ENCODE assay signal across 8 cellular contexts in genomic region chr6:16130932-16131387, GRCh38. TPM values are rescaled to one million over a fixed set of nuclear protein-coding genes. Genes with fewer than 3 reads are reported as not detected.
A peak's percentile ranks its signal among the peaks of the same experiment; 100 is the strongest.
DNase-seq lines count a peak whose midpoint lies in the region; ATAC-seq, FAIRE-seq and TF ChIP-seq lines count a peak whose summit lies in the region.

No MANE protein-coding gene starts in this region.

- H3K4me1 ChIP-seq in RWPE2 (ENCODE audit: insufficient read depth, poor library complexity, severe bottlenecking) (peaks cover 18% of the 10 kb centered on the region), keratinocyte (ENCODE audit: control insufficient read depth, extremely low read depth, insufficient read depth, low read length) (peaks cover 21% of the 10 kb centered on the region)

- H3K4me3 Mint-ChIP-seq in central memory CD8-positive, alpha-beta T cell, result peak overlapping the region; percentile 92
- H3K4me3 Mint-ChIP-seq in stimulated activated naive B cell treated with anti-CD40 and anti-IgM and Interleukin-4, amounts not matched to agents 10 μg/mL and 1 μg/mL and 100 μg/mL, for 72 hours, result peak overlapping the region; percentile 91 to 96

- TF ChIP-seq CTCF in RWPE2 (IDR thresholded peaks at IDR 0.05; ENCODE audit: poor library complexity, severe bottlenecking) (no peak), keratinocyte (optimal IDR thresholded peaks at IDR 0.05 in 1 of 3, IDR thresholded peaks at IDR 0.05 in 1 of 3, conservative IDR thresholded peaks at IDR 0.05 in 1 of 3; ENCODE audit: extremely low read depth in 1 of 3, insufficient read depth in 2 of 3, low read length in 3 of 3) (no peak)

- no peaks in the 10 kb centered on the region for H4K20me1 ChIP-seq in keratinocyte (ENCODE audit: control insufficient read depth, extremely low read depth, insufficient read depth, low read length)

- peak; percentile 84 for ATAC-seq in GM19468 (IDR thresholded peaks at IDR 0.05; ENCODE audit: extremely low read depth, unreplicated experiment)
- ATAC-seq in HG03558 (IDR thresholded peaks at IDR 0.05; ENCODE audit: extremely low read depth, unreplicated experiment), result peak; percentile 61
- ATAC-seq in RWPE2 (ENCODE audit: low read depth), result peak; percentile 74
- ATAC-seq in central memory CD8-positive, alpha-beta T cell (replicated peaks; ENCODE audit: extremely low read depth, poor library complexity, severe bottlenecking), result peak; percentile 63
- peak; percentile 73 for ATAC-seq in stimulated activated naive B cell treated with anti-CD40 and anti-IgM and Interleukin-4, amounts not matched to agents 10 μg/mL and 1 μg/mL and 100 μg/mL, for 72 hours (replicated peaks)

- H2AFZ ChIP-seq in keratinocyte (ENCODE audit: control insufficient read depth, low read length), result no peak overlapping the region

- H3K27ac Mint-ChIP-seq in central memory CD8-positive, alpha-beta T cell (ENCODE audit: low read depth), result peak overlapping the region; percentile 93
- H3K27ac Mint-ChIP-seq in stimulated activated naive B cell treated with anti-CD40 and anti-IgM and Interleukin-4, amounts not matched to agents 10 μg/mL and 1 μg/mL and 100 μg/mL, for 72 hours, result peak overlapping the region; percentile 92

- FAIRE-seq in keratinocyte (lab: Jason Lieb, UNC), result peak; percentile 52

- peaks cover 54% of the 10 kb centered on the region for H3K36me3 Mint-ChIP-seq in central memory CD8-positive, alpha-beta T cell (ENCODE audit: insufficient read depth)
- peaks cover 36 to 47% of the 10 kb centered on the region in 2 donors for H3K36me3 Mint-ChIP-seq in stimulated activated naive B cell treated with anti-CD40 and anti-IgM and Interleukin-4, amounts not matched to agents 10 μg/mL and 1 μg/mL and 100 μg/mL, for 72 hours

- no peak overlapping the region for H3K9ac ChIP-seq in keratinocyte (ENCODE audit: control insufficient read depth, extremely low read depth, insufficient read depth, low read length)

- H3K4me3 ChIP-seq in RWPE2 (ENCODE audit: severe bottlenecking), result peak overlapping the region; percentile 81
- H3K4me3 ChIP-seq in keratinocyte (ENCODE audit: control insufficient read depth in 2 of 3, extremely low read depth in 1 of 3, insufficient read depth in 2 of 3, low read depth in 1 of 3, low read length in 3 of 3), result no peak overlapping the region

- dilution Hi-C loops in keratinocyte (cut with MboI; ENCODE audit: extremely low pct_ligation_motif_present, low sequenced_read_pairs), result no loop called here

- H3K9me3 Mint-ChIP-seq in central memory CD8-positive, alpha-beta T cell, result no peaks in the 10 kb centered on the region
- no peaks in the 10 kb centered on the region for H3K9me3 Mint-ChIP-seq in stimulated activated naive B cell treated with anti-CD40 and anti-IgM and Interleukin-4, amounts not matched to agents 10 μg/mL and 1 μg/mL and 100 μg/mL, for 72 hours

- H3K9me3 ChIP-seq in RWPE2 (ENCODE audit: severe bottlenecking) (no peaks in the 10 kb centered on the region), keratinocyte (ENCODE audit: control insufficient read depth, low read depth, low read length) (no peaks in the 10 kb centered on the region)

- peaks cover 38% of the 10 kb centered on the region for H3K4me1 Mint-ChIP-seq in central memory CD8-positive, alpha-beta T cell
- peaks cover 25 to 51% of the 10 kb centered on the region in 2 donors for H3K4me1 Mint-ChIP-seq in stimulated activated naive B cell treated with anti-CD40 and anti-IgM and Interleukin-4, amounts not matched to agents 10 μg/mL and 1 μg/mL and 100 μg/mL, for 72 hours

- DNase-seq in DMS79 treated with DMSO at 0.1 percent for 48 hours (lab: John Stamatoyannopoulos, UW) (peak; percentile 70), DMS79 (lab: John Stamatoyannopoulos, UW) (no peak), RWPE2 (ENCODE audit: low spot score) (no peak), keratinocyte (ENCODE audit: low read depth, low spot score) (no peak)
- DNase-seq in central memory CD8-positive, alpha-beta T cell (ENCODE audit: low spot score in 2 of 2), result peak in 1 of 2 donors; percentile 62
- DNase-seq in stimulated activated naive B cell treated with anti-CD40 and anti-IgM and Interleukin-4, amounts not matched to agents 10 μg/mL and 1 μg/mL and 100 μg/mL, for 72 hours, result peak; percentile 28

- H3K9me1 ChIP-seq in keratinocyte (ENCODE audit: control insufficient read depth, extremely low read depth, insufficient read depth, low read length), result no peaks in the 10 kb centered on the region

- no peaks in the 10 kb centered on the region for H3K79me2 ChIP-seq in keratinocyte (ENCODE audit: control insufficient read depth, insufficient read depth, low read length)

- H3K4me2 ChIP-seq in keratinocyte (ENCODE audit: control insufficient read depth, extremely low read depth, insufficient read depth, low read depth, low read length), result peak overlapping the region; percentile 92

- H3K27ac ChIP-seq in RWPE2 (ENCODE audit: poor library complexity, severe bottlenecking) (peak overlapping the region; percentile 53), keratinocyte (ENCODE audit: control insufficient read depth, insufficient read depth, low read length) (no peak overlapping the region)

- H3K27me3 Mint-ChIP-seq in central memory CD8-positive, alpha-beta T cell, result no peaks in the 10 kb centered on the region
- peaks cover 0 to 8% of the 10 kb centered on the region in 2 donors for H3K27me3 Mint-ChIP-seq in stimulated activated naive B cell treated with anti-CD40 and anti-IgM and Interleukin-4, amounts not matched to agents 10 μg/mL and 1 μg/mL and 100 μg/mL, for 72 hours

- H3K36me3 ChIP-seq in RWPE2 (ENCODE audit: low read depth), result peaks cover 6% of the 10 kb centered on the region; the same call in 1 of the 2 replicates
- no peaks in the 10 kb centered on the region for H3K36me3 ChIP-seq in keratinocyte (ENCODE audit: control insufficient read depth in 2 of 2, extremely low read depth in 1 of 2, insufficient read depth in 2 of 2, low read length in 2 of 2)

- no peaks in the 10 kb centered on the region for H3K27me3 ChIP-seq in RWPE2 (ENCODE audit: insufficient read depth, poor library complexity, severe bottlenecking)
- peaks cover 8% of the 10 kb centered on the region for H3K27me3 ChIP-seq in keratinocyte (ENCODE audit: control insufficient read depth, extremely low read depth, insufficient read depth, low read length)

RNA-seq across cellular contexts. Expression of gene MYLIP, which starts 2.1 kb away (rescaled TPM):
- 4.2 to 6.4 TPM (median 5.8 TPM) in 3 replicates for polyA plus RNA-seq in keratinocyte
- 3.3 TPM for polyA plus RNA-seq in keratinocyte (2011; ENCODE audit: low read depth)
- 2.4 and 3.4 TPM in 2 replicates for polyA plus RNA-seq in keratinocyte (2011; cell fraction: cytosol; rRNA removed)
- polyA plus RNA-seq in keratinocyte (2011; cell fraction: nucleus; rRNA removed), result 6.8 and 7.3 TPM in 2 replicates
- polyA plus RNA-seq in keratinocyte (2012; ENCODE audit: low replicate concordance), result 2.4 and 3.1 TPM in 2 replicates
- polyA minus RNA-seq in keratinocyte, result 1.3 to 10.8 TPM (median 10.5 TPM) in 3 replicates
- 4.8 TPM for polyA minus RNA-seq in keratinocyte (2011; cell fraction: cytosol; rRNA and poly(A)+ RNA removed)
- polyA minus RNA-seq in keratinocyte (2011; cell fraction: nucleus; rRNA and poly(A)+ RNA removed), result 3.2 and 6.2 TPM in 2 replicates

Comparison
In these comparisons a context has a peak if more than half of its experiments do, and no peak if none do; other contexts are left out.
1. DNase-seq: peak in DMS79 treated with DMSO at 0.1 percent for 48 hours (single experiment) and stimulated activated naive B cell treated with anti-CD40 and anti-IgM and Interleukin-4, amounts not matched to agents 10 μg/mL and 1 μg/mL and 100 μg/mL, for 72 hours (single experiment); none in DMS79 (single experiment), RWPE2 (single experiment) and keratinocyte (single experiment).
2. Peak in every context shown above with its lines, with median percentiles within 50 percentile points of each other: ATAC-seq.